16 cellular contexts compared by ENCODE assay signal in the genomic region with DNA sequence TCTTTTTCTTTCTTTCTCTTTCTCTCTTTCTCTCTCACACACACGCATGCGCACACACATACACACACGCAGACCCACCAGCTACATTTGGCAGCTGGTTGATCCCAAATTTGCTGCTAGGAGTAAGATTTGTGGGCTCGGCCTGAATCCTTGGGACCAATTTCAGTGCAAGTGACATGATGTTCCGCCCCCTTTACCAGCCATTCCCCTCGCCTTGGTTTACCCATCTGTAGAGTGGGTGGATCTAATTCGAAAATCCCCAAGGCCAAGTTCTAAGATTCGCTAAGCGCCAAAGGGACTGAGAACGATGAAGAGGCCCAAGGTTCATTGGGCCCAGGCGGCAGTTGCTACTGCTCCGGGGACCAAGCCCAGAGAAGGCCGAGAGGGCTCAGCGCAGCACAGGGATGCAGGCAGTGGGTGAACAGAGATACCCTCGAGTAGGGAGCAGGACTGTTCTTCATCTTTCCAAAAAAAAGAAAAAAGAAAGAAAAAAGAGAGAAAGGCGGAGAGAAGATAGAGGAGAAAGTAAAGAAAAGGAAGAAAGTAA. TPM values are rescaled to one million over a fixed set of nuclear protein-coding genes. Genes with fewer than 3 reads are reported as not detected.
DNase-seq lines count a peak whose midpoint lies in the region; ATAC-seq and TF ChIP-seq lines count a peak whose summit lies in the region.
"Had no signal": no experiment of that assay in that cellular context is flagged by ENCODE, and none has a peak within 500 bp of the region (broad histone marks: within the 10 kb centered on the region; RNA-seq: fewer than 3 reads in every experiment).

No MANE protein-coding gene starts in this region.

- H3K4me3 Mint-ChIP-seq in activated T-cell treated with anti-CD3 and anti-CD28 coated beads, Interleukin-2, amount 50 U/mL, for 24 hours = no peak overlapping the region
- peak overlapping the region; percentile 6 for H3K4me3 Mint-ChIP-seq in activated B cell treated with CpG ODN at 0.5 μM for 24 hours
- H3K4me3 Mint-ChIP-seq in stimulated activated naive B cell treated with anti-CD40 and anti-IgM and Interleukin-4, amounts not matched to agents 10 μg/mL and 1 μg/mL and 100 μg/mL, for 72 hours = peak overlapping the region; percentile 47 to 51

- DNase-seq in activated T-cell treated with anti-CD3 and anti-CD28 coated beads, Interleukin-2, amount 50 U/mL, for 24 hours = no peak
- DNase-seq in activated T-cell treated with anti-CD3 and anti-CD28 coated beads for 4 hours = no peak
- DNase-seq in activated B cell treated with CpG ODN at 0.5 μM for 24 hours = no peak
- no peak for DNase-seq in stimulated activated naive B cell treated with anti-CD40 and anti-IgM and Interleukin-4, amounts not matched to agents 10 μg/mL and 1 μg/mL and 100 μg/mL, for 72 hours
- DNase-seq in NCI-H187 (lab: John Stamatoyannopoulos, UW) = no peak
- no peak for DNase-seq in effector memory CD4-positive, alpha-beta T cell
- DNase-seq: activated CD4-positive, CD25-positive, alpha-beta regulatory T cell; colonic mucosa; HFFc6; KBM-7; NCI-H1048; stimulated activated CD4-positive, alpha-beta T cell treated with anti-CD3 and anti-CD28 coated beads, Interleukin-4, amount 100 ng/mL, for 24 hours; uterus had no signal

- peaks cover 46% of the 10 kb centered on the region for H3K4me1 Mint-ChIP-seq in activated T-cell treated with anti-CD3 and anti-CD28 coated beads, Interleukin-2, amount 50 U/mL, for 24 hours (ENCODE audit: low read depth)
- peaks cover 20% of the 10 kb centered on the region for H3K4me1 Mint-ChIP-seq in activated B cell treated with CpG ODN at 0.5 μM for 24 hours
- peaks cover 14 to 40% of the 10 kb centered on the region in 2 donors for H3K4me1 Mint-ChIP-seq in stimulated activated naive B cell treated with anti-CD40 and anti-IgM and Interleukin-4, amounts not matched to agents 10 μg/mL and 1 μg/mL and 100 μg/mL, for 72 hours

- H3K4me1 ChIP-seq in iPS-15b (ENCODE audit: control insufficient read depth, insufficient read depth, low read length) = peaks cover 6% of the 10 kb centered on the region
- H3K4me1 ChIP-seq in effector memory CD4-positive, alpha-beta T cell (ENCODE audit: control insufficient read depth, insufficient read depth, low read length, poor library complexity, severe bottlenecking) = peaks cover 17% of the 10 kb centered on the region
- H3K4me1 ChIP-seq: uterus had no signal

- peak overlapping the region; percentile 8 for H3K4me3 ChIP-seq in iPS-15b (ENCODE audit: low read depth, low read length)
- H3K4me3 ChIP-seq in effector memory CD4-positive, alpha-beta T cell (ENCODE audit: insufficient read depth, low read depth, low read length, poor library complexity, severe bottlenecking) = no peak overlapping the region
- H3K4me3 ChIP-seq: colonic mucosa, uterus had no signal

- H3K27ac ChIP-seq in effector memory CD4-positive, alpha-beta T cell (ENCODE audit: insufficient read depth, low read length, poor library complexity, severe bottlenecking) = no peak overlapping the region
- H3K27ac ChIP-seq: colonic mucosa, neutrophil, uterus had no signal

- H3K9ac ChIP-seq in iPS-15b (ENCODE audit: low read depth, low read length) = no peak overlapping the region

- ATAC-seq in activated B cell treated with CpG ODN at 0.5 μM for 24 hours (ENCODE audit: low read depth) (no peak), GM18870 (IDR thresholded peaks at IDR 0.05; ENCODE audit: unreplicated experiment) (no peak)
- ATAC-seq in stimulated activated naive B cell treated with anti-CD40 and anti-IgM and Interleukin-4, amounts not matched to agents 10 μg/mL and 1 μg/mL and 100 μg/mL, for 72 hours (replicated peaks) = no peak

- intact Hi-C loops in activated B cell treated with CpG ODN at 0.5 μM for 24 hours (cut with micrococcal nuclease) = no loop called here

- H3K27me3 ChIP-seq in iPS-15b (ENCODE audit: control insufficient read depth, insufficient read depth, low read length) = peaks cover 100% of the 10 kb centered on the region
- H3K27me3 ChIP-seq in effector memory CD4-positive, alpha-beta T cell (replicated peaks; ENCODE audit: control insufficient read depth, insufficient read depth, low read length, poor library complexity, severe bottlenecking) = peaks cover 99% of the 10 kb centered on the region

- H3K9me3 ChIP-seq in iPS-15b (ENCODE audit: control insufficient read depth, insufficient read depth, low read length) = no peaks in the 10 kb centered on the region
- H3K9me3 ChIP-seq in effector memory CD4-positive, alpha-beta T cell (ENCODE audit: control insufficient read depth, low read length) = peaks cover 18% of the 10 kb centered on the region
- H3K9me3 ChIP-seq: colonic mucosa, neutrophil, uterus had no signal

- H3K36me3 ChIP-seq in iPS-15b (ENCODE audit: control insufficient read depth, insufficient read depth, low read length) = no peaks in the 10 kb centered on the region
- H3K36me3 ChIP-seq in effector memory CD4-positive, alpha-beta T cell (ENCODE audit: control insufficient read depth, insufficient read depth, low read length) = no peaks in the 10 kb centered on the region
- H3K36me3 ChIP-seq: colonic mucosa, neutrophil, uterus had no signal

- no peak for TF ChIP-seq CTCF in activated B cell treated with CpG ODN at 0.5 μM for 24 hours (IDR thresholded peaks at IDR 0.05)

- CTCF ChIA-PET in activated B cell treated with CpG ODN at 0.5 μM for 24 hours (lab: Charles Lee) = no interaction called here

- POLR2A ChIA-PET in activated B cell treated with CpG ODN at 0.5 μM for 24 hours (lab: Charles Lee) = no interaction called here

- peaks cover 98% of the 10 kb centered on the region for H3K27me3 Mint-ChIP-seq in activated T-cell treated with anti-CD3 and anti-CD28 coated beads, Interleukin-2, amount 50 U/mL, for 24 hours
- peaks cover 74% of the 10 kb centered on the region for H3K27me3 Mint-ChIP-seq in activated B cell treated with CpG ODN at 0.5 μM for 24 hours
- H3K27me3 Mint-ChIP-seq in stimulated activated naive B cell treated with anti-CD40 and anti-IgM and Interleukin-4, amounts not matched to agents 10 μg/mL and 1 μg/mL and 100 μg/mL, for 72 hours = peaks cover 72 to 88% of the 10 kb centered on the region in 2 donors

- peak overlapping the region; percentile 50 for H3K27ac Mint-ChIP-seq in activated T-cell treated with anti-CD3 and anti-CD28 coated beads, Interleukin-2, amount 50 U/mL, for 24 hours
- peak overlapping the region; percentile 50 for H3K27ac Mint-ChIP-seq in activated B cell treated with CpG ODN at 0.5 μM for 24 hours
- H3K27ac Mint-ChIP-seq in stimulated activated naive B cell treated with anti-CD40 and anti-IgM and Interleukin-4, amounts not matched to agents 10 μg/mL and 1 μg/mL and 100 μg/mL, for 72 hours = peak overlapping the region; percentile 89
- H3K27ac Mint-ChIP-seq: HFFc6 had no signal

- no peaks in the 10 kb centered on the region for H3K36me3 Mint-ChIP-seq in activated T-cell treated with anti-CD3 and anti-CD28 coated beads, Interleukin-2, amount 50 U/mL, for 24 hours (ENCODE audit: low read depth)
- peaks cover 2% of the 10 kb centered on the region for H3K36me3 Mint-ChIP-seq in activated B cell treated with CpG ODN at 0.5 μM for 24 hours (ENCODE audit: low read depth)
- H3K36me3 Mint-ChIP-seq in stimulated activated naive B cell treated with anti-CD40 and anti-IgM and Interleukin-4, amounts not matched to agents 10 μg/mL and 1 μg/mL and 100 μg/mL, for 72 hours = peaks cover 6 to 15% of the 10 kb centered on the region in 2 donors

- no peaks in the 10 kb centered on the region for H3K9me3 Mint-ChIP-seq in activated T-cell treated with anti-CD3 and anti-CD28 coated beads, Interleukin-2, amount 50 U/mL, for 24 hours
- peaks cover 2% of the 10 kb centered on the region for H3K9me3 Mint-ChIP-seq in activated B cell treated with CpG ODN at 0.5 μM for 24 hours
- H3K9me3 Mint-ChIP-seq in stimulated activated naive B cell treated with anti-CD40 and anti-IgM and Interleukin-4, amounts not matched to agents 10 μg/mL and 1 μg/mL and 100 μg/mL, for 72 hours = peaks cover 6 to 8% of the 10 kb centered on the region in 2 donors
- H3K9me3 Mint-ChIP-seq: HFFc6 had no signal

RNA-seq across cellular contexts. Expression of gene NKX3-2, which starts 5.8 kb away (rescaled TPM):
- not detected in 2 replicates for total RNA-seq in activated B cell treated with CpG ODN at 0.5 μM for 24 hours

RNA-seq across cellular contexts. Expression of gene RAB28, which starts 54.4 kb away (rescaled TPM):
- total RNA-seq in activated B cell treated with CpG ODN at 0.5 μM for 24 hours = 16.0 and 16.9 TPM in 2 replicates
